In genomic region chr7:100867796-100868485, GRCh38 we compare ENCODE assay signal across 6 cellular contexts. TPM values are rescaled to one million over a fixed set of nuclear protein-coding genes. Genes with fewer than 3 reads are reported as not detected.
DNase-seq lines count a peak whose midpoint lies in the region; ATAC-seq, FAIRE-seq and TF ChIP-seq lines count a peak whose summit lies in the region.

No MANE protein-coding gene starts in this region.

- TF ChIP-seq EP300 in A549 (IDR thresholded peaks at IDR 0.05), result no peak

- peak overlapping the region; percentile 80 for H3K4me2 ChIP-seq in A549
- H3K4me2 ChIP-seq in OCI-LY3 (ENCODE audit: low read length), result peak overlapping the region; percentile 89

- TF ChIP-seq POLR2A in A549 (IDR thresholded peaks at IDR 0.05; ENCODE audit: low read length), result no peak

- CTCF ChIA-PET in A549 (lab: Yijun Ruan, JAX), result interaction anchor here (0.8 to 1.6 kb wide), 2 partner anchors 16 to 370 kb away, joined by 3 to 6 read pairs; partner anchors contain the start of gene SLC12A9

- peak overlapping the region; percentile 29; the same call in 1 of the 2 replicates for H2AFZ ChIP-seq in OCI-LY3 (ENCODE audit: low read depth, low read length)

- no peaks in the 10 kb centered on the region for H3K27me3 ChIP-seq in OCI-LY3 (ENCODE audit: low read depth, low read length)
- no peaks in the 10 kb centered on the region for H3K27me3 ChIP-seq in aorta (ENCODE audit: control insufficient read depth in 1 of 2, insufficient read depth in 2 of 2, low read length in 1 of 2)

- H3K9ac ChIP-seq in OCI-LY3 (ENCODE audit: low read length), result peak overlapping the region; percentile 99

- H4K20me1 ChIP-seq in OCI-LY3 (ENCODE audit: insufficient read depth, low read length), result no peaks in the 10 kb centered on the region

- H3K27ac ChIP-seq in A549 (peak overlapping the region; percentile 95 to 98), OCI-LY3 (ENCODE audit: low read length) (peak overlapping the region; percentile 79), aorta (ENCODE audit: low read depth in 1 of 2, low read length in 2 of 2) (peak overlapping the region; percentile 53 to 92)

- TF ChIP-seq CTCF in A549 (IDR thresholded peaks at IDR 0.05) (no peak), OCI-LY3 (IDR thresholded peaks at IDR 0.05; ENCODE audit: low read depth, low read length) (no peak)

- POLR2A ChIA-PET in A549 (lab: Yijun Ruan, JAX), result no interaction called here

- H3K9me3 ChIP-seq in A549 (no peaks in the 10 kb centered on the region), OCI-LY3 (ENCODE audit: insufficient read depth, low read length) (no peaks in the 10 kb centered on the region), aorta (ENCODE audit: control insufficient read depth, low read length) (no peaks in the 10 kb centered on the region)

- FAIRE-seq in A549 (lab: Jason Lieb, UNC), result no peak

- DNase-seq in A549 (ENCODE audit: low read depth in 1 of 2, low spot score in 1 of 2), result no peak
- no peak for DNase-seq in aorta
- DNase-seq in cortex of kidney (lab: John Stamatoyannopoulos, UW), result no peak
- DNase-seq in NCI-H1092 treated with DMSO at 0.1 percent for 48 hours (lab: John Stamatoyannopoulos, UW), result no peak

- WGBS in A549 (ENCODE audit: missing lambda C conversion rate), result 68% methylated on average over 18 of the region's 25 CpGs
- 4 to 8% methylated on average over 25 of the region's 25 CpGs for WGBS in aorta, 2 donors

- H3K4me3 ChIP-seq in A549, result peak overlapping the region; percentile 69
- H3K4me3 ChIP-seq in OCI-LY3 (ENCODE audit: low read length), result peak overlapping the region; percentile 91
- H3K4me3 ChIP-seq in iPS-11a (ENCODE audit: low read depth, low read length), result peak overlapping the region; percentile 82
- peak overlapping the region; percentile 89 to 97 for H3K4me3 ChIP-seq in aorta (ENCODE audit: low read length in 2 of 2)

- peaks cover 22% of the 10 kb centered on the region for H3K4me1 ChIP-seq in A549
- peaks cover 15% of the 10 kb centered on the region for H3K4me1 ChIP-seq in OCI-LY3 (ENCODE audit: low read length)
- H3K4me1 ChIP-seq in aorta (ENCODE audit: control insufficient read depth in 1 of 2, insufficient read depth in 2 of 2, low read length in 2 of 2), result no peaks in the 10 kb centered on the region

- peaks cover 25% of the 10 kb centered on the region for H3K79me2 ChIP-seq in OCI-LY3 (ENCODE audit: low read length)

- intact Hi-C loops in aorta (cut with DNase I), result no loop called here

- ATAC-seq in A549 (peak in 1 of 2 experiments; percentile 17; a peak in 3 of 6 replicates), aorta (ENCODE audit: low FRiP score) (no peak)

- H3K36me3 ChIP-seq in OCI-LY3 (replicated peaks; ENCODE audit: low read depth, low read length), result peaks cover 13% of the 10 kb centered on the region
- H3K36me3 ChIP-seq in aorta (ENCODE audit: control insufficient read depth in 1 of 2, insufficient read depth in 2 of 2, low read length in 1 of 2), result no peaks in the 10 kb centered on the region

- TF ChIP-seq RAD21 in A549 (conservative IDR thresholded peaks at IDR 0.05 in 1 of 2, IDR thresholded peaks at IDR 0.05 in 1 of 2), result no peak

TF ChIP-seq in A549, 52 proteins besides CTCF, POLR2A, EP300 and RAD21 (continues in another document):
- TF ChIP-seq FOXS1 (CRISPR knock-in tag; IDR thresholded peaks at IDR 0.05), result no peak
- no peak for TF ChIP-seq BCL3 (IDR thresholded peaks at IDR 0.05)
- TF ChIP-seq MAZ (IDR thresholded peaks at IDR 0.05; ENCODE audit: borderline replicate concordance, low read depth, low read length), result no peak
- TF ChIP-seq HOXB13 (CRISPR knock-in tag; IDR thresholded peaks at IDR 0.05; ENCODE audit: low read depth), result no peak
- TF ChIP-seq MAX (IDR thresholded peaks at IDR 0.05), result no peak
- no peak for TF ChIP-seq PBX3 (IDR thresholded peaks at IDR 0.05)
- no peak for TF ChIP-seq FOSL2 (IDR thresholded peaks at IDR 0.05)
- TF ChIP-seq FOSL2 (CRISPR knock-in tag; IDR thresholded peaks at IDR 0.05), result no peak
- TF ChIP-seq KDM1A (IDR thresholded peaks at IDR 0.05; ENCODE audit: low read depth), result no peak
- TF ChIP-seq POLR2AphosphoS2 (conservative IDR thresholded peaks at IDR 0.05; ENCODE audit: low read length), result no peak
- no peak for TF ChIP-seq JUNB (IDR thresholded peaks at IDR 0.05)
- TF ChIP-seq SMC3 (IDR thresholded peaks at IDR 0.05), result no peak
- TF ChIP-seq ELK1 (IDR thresholded peaks at IDR 0.05; ENCODE audit: low read depth, low read length), result no peak
- no peak for TF ChIP-seq CHD4 (IDR thresholded peaks at IDR 0.05; ENCODE audit: borderline replicate concordance)
- TF ChIP-seq KDM5A (IDR thresholded peaks at IDR 0.05), result no peak
- TF ChIP-seq SREBF2 (IDR thresholded peaks at IDR 0.05), result no peak

RNA-seq across cellular contexts. Expression of gene TRIP6, which starts 0.8 kb away (rescaled TPM):
- polyA plus RNA-seq in A549 (2011; rRNA removed) (14.8 and 18.0 TPM in 2 replicates), A549 (2017; fragmentation: RNase III; extraction: RNeasy Plus Mini Kit Qiagen cat#74134 plus additional on column Dnase treatment) (38.2 to 38.5 TPM (median 38.3 TPM) in 3 replicates), aorta (100 to 1,000 TPM in 1 of 2 donors, 10 to 100 TPM in 1; 39.3 to 136 TPM)
- polyA plus RNA-seq in A549 (2012; cell fraction: cytosol; rRNA removed), result 40.0 and 46.3 TPM in 2 replicates
- 46.1 and 58.6 TPM in 2 replicates for polyA plus RNA-seq in A549 (2012; cell fraction: nucleus; rRNA removed)
- 11.3 and 11.6 TPM in 2 replicates for polyA minus RNA-seq in A549 (2011; rRNA and poly(A)+ RNA removed)
- 10 to 100 TPM; 77.3 to 80.3 TPM for total RNA-seq in aorta

RNA-seq across cellular contexts. Expression of gene SRRT, which starts 7.0 kb away (rescaled TPM):
- polyA plus RNA-seq in A549 (2011; rRNA removed), result 49.9 and 52.2 TPM in 2 replicates
- polyA plus RNA-seq in A549 (2012; cell fraction: cytosol; rRNA removed), result 87.7 and 96.2 TPM in 2 replicates
- polyA plus RNA-seq in A549 (2012; cell fraction: nucleus; rRNA removed), result 252 and 279 TPM in 2 replicates
- 153 to 194 TPM (median 182 TPM) in 3 replicates for polyA plus RNA-seq in A549 (2017; fragmentation: RNase III; extraction: RNeasy Plus Mini Kit Qiagen cat#74134 plus additional on column Dnase treatment)
- 58.3 and 64.1 TPM in 2 replicates for polyA minus RNA-seq in A549 (2011; rRNA and poly(A)+ RNA removed)
- 100 to 1,000 TPM in 1 of 2 donors, 10 to 100 TPM in 1; 95.5 to 118 TPM for total RNA-seq in aorta
- 100 to 1,000 TPM in 1 of 2 donors, 10 to 100 TPM in 1; 22.2 to 151 TPM for polyA plus RNA-seq in aorta

RNA-seq across cellular contexts. Expression of gene SLC12A9, which starts 15.4 kb away (rescaled TPM):
- 6.2 and 7.0 TPM in 2 replicates for polyA plus RNA-seq in A549 (2011; rRNA removed)
- 12.3 and 17.1 TPM in 2 replicates for polyA plus RNA-seq in A549 (2012; cell fraction: cytosol; rRNA removed)
- polyA plus RNA-seq in A549 (2012; cell fraction: nucleus; rRNA removed), result 68.4 and 69.7 TPM in 2 replicates
- polyA plus RNA-seq in A549 (2017; fragmentation: RNase III; extraction: RNeasy Plus Mini Kit Qiagen cat#74134 plus additional on column Dnase treatment), result 12.1 to 14.3 TPM (median 13.4 TPM) in 3 replicates
- polyA minus RNA-seq in A549 (2011; rRNA and poly(A)+ RNA removed), result 11.3 and 17.6 TPM in 2 replicates
- 10 to 100 TPM; 20.3 to 34.3 TPM for total RNA-seq in aorta
- polyA plus RNA-seq in aorta, result 10 to 100 TPM in 1 of 2 donors, 1 to 10 TPM in 1; 8.5 to 43.9 TPM

RNA-seq across cellular contexts. Expression of gene UFSP1, which starts 21.6 kb away (rescaled TPM):
- 1.1 and 1.9 TPM in 2 replicates for polyA plus RNA-seq in A549 (2011; rRNA removed)
- polyA plus RNA-seq in A549 (2012; cell fraction: cytosol; rRNA removed), result 4.1 and 5.9 TPM in 2 replicates
- 4.9 and 7.9 TPM in 2 replicates for polyA plus RNA-seq in A549 (2012; cell fraction: nucleus; rRNA removed)
- 6.1 to 7.1 TPM (median 6.9 TPM) in 3 replicates for polyA plus RNA-seq in A549 (2017; fragmentation: RNase III; extraction: RNeasy Plus Mini Kit Qiagen cat#74134 plus additional on column Dnase treatment)
- 3.3 and 4.2 TPM in 2 replicates for polyA minus RNA-seq in A549 (2011; rRNA and poly(A)+ RNA removed)
- 1 to 10 TPM; 2.0 to 2.6 TPM for total RNA-seq in aorta
- polyA plus RNA-seq in aorta, result 1 to 10 TPM; 1.5 to 2.0 TPM

RNA-seq across cellular contexts. Expression of gene ACHE, which starts 27.7 kb away (rescaled TPM):
- polyA plus RNA-seq in A549 (2011; rRNA removed) (0.17 and 0.26 TPM in 2 replicates), A549 (2017; fragmentation: RNase III; extraction: RNeasy Plus Mini Kit Qiagen cat#74134 plus additional on column Dnase treatment) (0.62 to 0.92 TPM (median 0.69 TPM) in 3 replicates), aorta (1 to 10 TPM; 1.0 to 1.1 TPM)
- 1.2 and 1.4 TPM in 2 replicates for polyA plus RNA-seq in A549 (2012; cell fraction: cytosol; rRNA removed)
- polyA plus RNA-seq in A549 (2012; cell fraction: nucleus; rRNA removed), result 9.1 and 11.7 TPM in 2 replicates
- 0.44 and 0.91 TPM in 2 replicates for polyA minus RNA-seq in A549 (2011; rRNA and poly(A)+ RNA removed)
- total RNA-seq in aorta, result 1 to 10 TPM; 2.0 to 2.6 TPM
